In the genomic region with DNA sequence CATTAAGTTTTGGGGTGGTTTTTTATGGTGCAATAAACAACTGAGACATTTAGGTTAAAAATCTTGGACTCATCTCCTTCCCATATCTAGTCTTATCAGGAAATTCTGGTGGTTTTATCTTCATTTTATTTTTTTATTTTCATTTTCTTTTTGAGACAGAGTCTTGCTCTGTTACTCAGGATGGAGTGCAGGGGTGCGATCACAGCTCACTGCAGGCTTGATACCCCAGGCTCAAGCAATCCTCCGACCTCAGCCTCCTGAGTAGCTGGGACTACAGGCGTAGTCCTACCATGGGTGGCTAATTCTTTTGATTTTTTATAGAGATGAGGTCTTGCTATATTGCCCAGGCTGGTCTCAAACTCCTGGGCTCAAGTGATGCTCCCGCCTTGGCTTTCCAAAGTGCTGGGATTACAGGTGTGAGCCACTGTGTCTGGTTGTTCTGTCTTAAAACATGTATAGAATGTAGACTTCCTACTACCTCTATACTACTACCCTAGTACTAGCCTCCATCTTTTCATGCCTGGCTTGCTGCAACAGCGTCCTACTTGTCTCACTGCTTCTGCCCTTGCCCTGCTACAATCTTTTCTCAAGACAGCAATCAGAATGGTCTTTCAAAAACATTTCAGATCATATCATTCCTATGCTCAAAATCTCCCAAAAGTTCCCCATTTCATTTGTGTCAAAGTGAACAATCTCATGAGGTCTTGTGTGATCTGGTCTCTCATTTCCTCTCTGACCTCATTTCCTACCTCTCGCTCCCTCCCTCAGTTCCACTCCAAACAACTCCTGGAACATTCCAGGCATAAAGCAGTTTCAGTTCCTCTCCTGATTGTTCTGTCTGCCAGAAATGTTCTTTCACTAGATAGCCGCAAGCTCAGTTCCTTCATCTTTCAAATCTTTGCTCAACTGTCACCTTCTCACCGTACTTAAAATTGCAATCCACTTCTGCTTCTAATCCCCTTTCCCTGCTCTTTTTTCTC, we compare ENCODE assay signal across 1 cellular context.
TF ChIP-seq lines count a peak whose summit lies in the region.

No MANE protein-coding gene starts in this region.

TF ChIP-seq in SK-N-SH, 30 proteins besides CTCF, POLR2A, EP300 and RAD21 (continued from another document):
- no peak for TF ChIP-seq USF1 (IDR thresholded peaks at IDR 0.05; ENCODE audit: borderline replicate concordance, low read depth)
- no peak for TF ChIP-seq FOXJ3 (CRISPR knock-in tag; IDR thresholded peaks at IDR 0.05)
